In the genomic region with DNA sequence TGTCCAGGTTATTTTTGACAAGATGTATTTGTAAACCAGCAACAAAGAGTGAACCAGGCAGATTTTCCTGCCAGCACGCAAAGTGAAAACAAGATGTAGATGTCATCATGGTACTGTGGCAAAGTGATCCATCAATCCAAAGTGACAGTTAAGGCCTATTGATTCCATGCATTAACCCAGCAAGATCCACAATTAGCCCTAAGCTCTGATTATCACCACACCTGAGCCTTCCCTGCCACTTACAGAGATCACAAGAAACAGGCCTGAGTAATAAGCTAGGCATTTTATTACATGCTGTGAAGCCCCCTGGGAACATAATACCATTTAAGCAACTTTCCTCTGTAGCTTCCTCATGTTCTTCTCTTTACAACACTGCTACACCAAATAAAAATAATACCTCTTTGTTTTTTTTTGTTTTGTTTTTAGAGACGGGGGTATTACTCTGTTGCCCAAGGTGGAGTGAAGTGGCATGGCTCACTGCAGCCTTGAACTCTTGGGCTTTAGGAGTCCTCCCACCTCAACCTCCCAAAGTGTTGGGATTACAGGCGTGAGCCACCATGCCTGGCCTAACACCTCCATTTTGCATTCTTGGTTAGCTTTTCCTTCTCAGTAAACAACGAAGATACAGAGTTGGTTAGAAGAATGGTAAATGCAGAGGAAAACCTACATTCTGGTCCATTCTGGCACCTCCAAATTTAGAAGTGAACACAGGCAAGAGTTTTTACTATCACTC, we compare ENCODE assay signal across 1 cellular context.
TF ChIP-seq lines count a peak whose summit lies in the region.

No MANE protein-coding gene starts in this region.

TF ChIP-seq in SK-N-SH, 30 proteins besides CTCF, POLR2A, EP300 and RAD21 (continued from another document):
- TF ChIP-seq, protein P1, sequence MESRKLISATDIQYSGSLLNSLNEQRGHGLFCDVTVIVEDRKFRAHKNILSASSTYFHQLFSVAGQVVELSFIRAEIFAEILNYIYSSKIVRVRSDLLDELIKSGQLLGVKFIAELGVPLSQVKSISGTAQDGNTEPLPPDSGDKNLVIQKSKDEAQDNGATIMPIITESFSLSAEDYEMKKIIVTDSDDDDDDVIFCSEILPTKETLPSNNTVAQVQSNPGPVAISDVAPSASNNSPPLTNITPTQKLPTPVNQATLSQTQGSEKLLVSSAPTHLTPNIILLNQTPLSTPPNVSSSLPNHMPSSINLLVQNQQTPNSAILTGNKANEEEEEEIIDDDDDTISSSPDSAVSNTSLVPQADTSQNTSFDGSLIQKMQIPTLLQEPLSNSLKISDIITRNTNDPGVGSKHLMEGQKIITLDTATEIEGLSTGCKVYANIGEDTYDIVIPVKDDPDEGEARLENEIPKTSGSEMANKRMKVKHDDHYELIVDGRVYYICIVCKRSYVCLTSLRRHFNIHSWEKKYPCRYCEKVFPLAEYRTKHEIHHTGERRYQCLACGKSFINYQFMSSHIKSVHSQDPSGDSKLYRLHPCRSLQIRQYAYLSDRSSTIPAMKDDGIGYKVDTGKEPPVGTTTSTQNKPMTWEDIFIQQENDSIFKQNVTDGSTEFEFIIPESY (IDR thresholded peaks at IDR 0.05; ENCODE audit: borderline replicate concordance, low read depth) = no peak
- TF ChIP-seq TAF1 (IDR thresholded peaks at IDR 0.05; ENCODE audit: borderline replicate concordance, low read depth, low read length) (no peak), POLR2AphosphoS5 (IDR thresholded peaks at IDR 0.05; ENCODE audit: low read depth, low read length) (no peak)
